Comparison of ENCODE assay signal across 16 cellular contexts in genomic region chr3:8536106-8537052, GRCh38. TPM values are rescaled to one million over a fixed set of nuclear protein-coding genes. Genes with fewer than 3 reads are reported as not detected.
DNase-seq lines count a peak whose midpoint lies in the region; ATAC-seq and TF ChIP-seq lines count a peak whose summit lies in the region.
"Had no signal": no experiment of that assay in that cellular context is flagged by ENCODE, and none has a peak within 500 bp of the region (broad histone marks: within the 10 kb centered on the region; RNA-seq: fewer than 3 reads in every experiment).

No MANE protein-coding gene starts in this region.

- no peak overlapping the region for H3K4me3 ChIP-seq in PC-3 (ENCODE audit: low read length)
- H3K4me3 ChIP-seq in fibroblast of lung (replicated peaks in 1 of 4; ENCODE audit: control extremely low read depth in 1 of 4, insufficient read depth in 1 of 4, low read depth in 3 of 4, low read length in 4 of 4) = no peak overlapping the region
- H3K4me3 ChIP-seq in neural progenitor cell = no peak overlapping the region

- intact Hi-C loops in PC-3 (cut with micrococcal nuclease) = no loop called here

- H3K9me2 ChIP-seq in PC-3 (replicated peaks; ENCODE audit: low read length) = no peaks in the 10 kb centered on the region

- BruUV-seq in PC-3 (replicated peaks; lab: Mats Ljungman, UMichigan) = no TSS peak

- no peaks in the 10 kb centered on the region for H3F3A ChIP-seq in PC-3 (ENCODE audit: low read length, unreplicated experiment)
- no peaks in the 10 kb centered on the region for H3F3A ChIP-seq in neural progenitor cell (ENCODE audit: low read depth)

- no peaks in the 10 kb centered on the region for H3K9me3 Mint-ChIP-seq in neural progenitor cell
- H3K9me3 Mint-ChIP-seq: activated naive CD4-positive, alpha-beta T cell treated with anti-CD3 and anti-CD28 coated beads, Interleukin-2, amount 50 U/mL, for 24 hours; memory B cell had no signal

- H3K27me3 ChIP-seq in PC-3 (ENCODE audit: low read length) (no peaks in the 10 kb centered on the region), fibroblast of lung (ENCODE audit: control insufficient read depth, insufficient read depth, low read length) (no peaks in the 10 kb centered on the region), neural progenitor cell (no peaks in the 10 kb centered on the region)

- no peaks in the 10 kb centered on the region for H3K79me2 ChIP-seq in PC-3 (ENCODE audit: low read length)
- H3K79me2 ChIP-seq in fibroblast of lung (ENCODE audit: control insufficient read depth, insufficient read depth, low read length) = no peaks in the 10 kb centered on the region
- H3K79me2 ChIP-seq in neural progenitor cell (ENCODE audit: low read depth) = no peaks in the 10 kb centered on the region

- peaks cover 26% of the 10 kb centered on the region for H3K4me1 ChIP-seq in PC-3 (ENCODE audit: insufficient read depth, low read length)
- peaks cover 29% of the 10 kb centered on the region for H3K4me1 ChIP-seq in fibroblast of lung (ENCODE audit: control insufficient read depth, extremely low read depth, insufficient read depth, low read length)
- H3K4me1 ChIP-seq in neural progenitor cell = no peaks in the 10 kb centered on the region

- H3K27me3 Mint-ChIP-seq in neural progenitor cell (ENCODE audit: insufficient read depth, low read depth) = peaks cover 7% of the 10 kb centered on the region
- H3K27me3 Mint-ChIP-seq: memory B cell had no signal

- H3K4me2 ChIP-seq in PC-3 (ENCODE audit: low read length) = no peak overlapping the region
- H3K4me2 ChIP-seq in fibroblast of lung (ENCODE audit: extremely low read depth, insufficient read depth, low read length) = no peak overlapping the region
- H3K4me2 ChIP-seq in neural progenitor cell = no peak overlapping the region

- H3K36me3 ChIP-seq in PC-3 (ENCODE audit: low read depth, low read length) (no peaks in the 10 kb centered on the region), fibroblast of lung (ENCODE audit: control insufficient read depth, insufficient read depth, low read length) (peaks cover 2% of the 10 kb centered on the region), neural progenitor cell (no peaks in the 10 kb centered on the region)

- CTCF ChIA-PET in PC-3 (lab: Charles Lee) = interaction anchor here (0.6 kb wide), 1 partner anchor 71 kb away, joined by 4 read pairs; no protein-coding TSS in a partner anchor

- peaks cover 17% of the 10 kb centered on the region for H3K36me3 Mint-ChIP-seq in neural progenitor cell
- H3K36me3 Mint-ChIP-seq: activated naive CD4-positive, alpha-beta T cell treated with anti-CD3 and anti-CD28 coated beads, Interleukin-2, amount 50 U/mL, for 24 hours had no signal

- H3K9ac ChIP-seq in PC-3 (ENCODE audit: low read length) = no peak overlapping the region
- no peak overlapping the region for H3K9ac ChIP-seq in fibroblast of lung (ENCODE audit: insufficient read depth, low read length)
- no peak overlapping the region for H3K9ac ChIP-seq in neural progenitor cell

- peak overlapping the region; percentile 57 for H3K4me3 Mint-ChIP-seq in neural progenitor cell
- H3K4me3 Mint-ChIP-seq: activated naive CD4-positive, alpha-beta T cell treated with anti-CD3 and anti-CD28 coated beads, Interleukin-2, amount 50 U/mL, for 24 hours; memory B cell had no signal

- H3K4me1 Mint-ChIP-seq in neural progenitor cell = peaks cover 39% of the 10 kb centered on the region
- H3K4me1 Mint-ChIP-seq: activated naive CD4-positive, alpha-beta T cell treated with anti-CD3 and anti-CD28 coated beads, Interleukin-2, amount 50 U/mL, for 24 hours; memory B cell had no signal

- peak overlapping the region; percentile 90 for H3K27ac Mint-ChIP-seq in neural progenitor cell
- H3K27ac Mint-ChIP-seq: activated naive CD4-positive, alpha-beta T cell treated with anti-CD3 and anti-CD28 coated beads, Interleukin-2, amount 50 U/mL, for 24 hours; memory B cell had no signal

- H2AFZ ChIP-seq in PC-3 (ENCODE audit: low read length) (no peak overlapping the region), fibroblast of lung (ENCODE audit: low read length) (no peak overlapping the region), neural progenitor cell (replicated peaks) (no peak overlapping the region)

- no peaks in the 10 kb centered on the region for H4K20me1 ChIP-seq in PC-3 (ENCODE audit: low read length)
- no peaks in the 10 kb centered on the region for H4K20me1 ChIP-seq in fibroblast of lung (ENCODE audit: control insufficient read depth, extremely low read depth, insufficient read depth, low read length)
- H4K20me1 ChIP-seq in neural progenitor cell (ENCODE audit: low read depth) = no peaks in the 10 kb centered on the region

- no peaks in the 10 kb centered on the region for H3K9me3 ChIP-seq in PC-3 (ENCODE audit: low read length)
- H3K9me3 ChIP-seq in fibroblast of lung (ENCODE audit: control insufficient read depth, insufficient read depth, low read depth, low read length) = no peaks in the 10 kb centered on the region
- H3K9me3 ChIP-seq in neural progenitor cell (ENCODE audit: low read depth) = no peaks in the 10 kb centered on the region

- H3K27ac ChIP-seq in PC-3 (ENCODE audit: low read length) (no peak overlapping the region), fibroblast of lung (ENCODE audit: insufficient read depth, low read length) (no peak overlapping the region), neural progenitor cell (no peak overlapping the region)
- H3K27ac ChIP-seq: epithelial cell of prostate had no signal

- TF ChIP-seq CTCF in PC-3 (conservative IDR thresholded peaks at IDR 0.05; ENCODE audit: low read depth, low read length) = no peak
- no peak for TF ChIP-seq CTCF in fibroblast of lung (conservative IDR thresholded peaks at IDR 0.05 in 1 of 2, IDR thresholded peaks at IDR 0.05 in 1 of 2; ENCODE audit: low read depth in 1 of 2, low read length in 2 of 2)
- TF ChIP-seq CTCF in neural progenitor cell (IDR thresholded peaks at IDR 0.05) = no peak

- DNase-seq in AG20443 (ENCODE audit: low spot score) = peak; percentile 54
- DNase-seq in PC-3 = peak; percentile 37
- DNase-seq in fibroblast of lung (ENCODE audit: low read depth in 2 of 2) = peak; percentile 77 to 82
- no peak for DNase-seq in neural progenitor cell (ENCODE audit: low spot score)
- DNase-seq in SW 1271 (lab: John Stamatoyannopoulos, UW) = no peak
- no peak for DNase-seq in activated gamma-delta T cell (lab: John Stamatoyannopoulos, UW)
- DNase-seq: activated CD4-positive, CD25-positive, alpha-beta regulatory T cell; activated CD8-positive, alpha-beta memory T cell treated with anti-CD3 and anti-CD28 coated beads, Interleukin-2, amount 50 U/mL, for 48 hours; occipital lobe; RPMI8226; T-helper 1 cell had no signal

- ATAC-seq in PC-3 (no peak), GM19328 (IDR thresholded peaks at IDR 0.05; ENCODE audit: unreplicated experiment) (no peak), GM18502 (IDR thresholded peaks at IDR 0.05; ENCODE audit: poor library complexity, unreplicated experiment) (no peak)

- POLR2A ChIA-PET in PC-3 (lab: Charles Lee; ENCODE audit: unreplicated experiment) = interaction anchor here (0.6 to 0.7 kb wide), 2 partner anchors 7 to 20 kb away, joined by 4 to 5 read pairs; no protein-coding TSS in a partner anchor

RNA-seq across cellular contexts. Expression of gene LMCD1, which starts 34.8 kb away (rescaled TPM):
- total RNA-seq in PC-3 (2014; rRNA removed) (8.2 and 9.1 TPM in 2 replicates), fibroblast of lung (40.1 and 60.1 TPM in 2 replicates), neural progenitor cell (ENCODE audit: low replicate concordance) (0.15 TPM in 1 of 2 replicates, not detected in the other)
- 29.7 and 137 TPM in 2 replicates for polyA plus RNA-seq in fibroblast of lung
- polyA plus RNA-seq in fibroblast of lung (2012) = 33.1 and 156 TPM in 2 replicates
- 22.1 and 94.8 TPM in 2 replicates for polyA minus RNA-seq in fibroblast of lung (ENCODE audit: low replicate concordance)

Comparison
In these comparisons a context has a peak if more than half of its experiments do, and no peak if none do; other contexts are left out.
1. DNase-seq: peak in AG20443 (single experiment), PC-3 (single experiment) and fibroblast of lung (2 of 2); none in neural progenitor cell (single experiment), SW 1271 (0 of 2) and activated gamma-delta T cell (single experiment).